In the genomic region with DNA sequence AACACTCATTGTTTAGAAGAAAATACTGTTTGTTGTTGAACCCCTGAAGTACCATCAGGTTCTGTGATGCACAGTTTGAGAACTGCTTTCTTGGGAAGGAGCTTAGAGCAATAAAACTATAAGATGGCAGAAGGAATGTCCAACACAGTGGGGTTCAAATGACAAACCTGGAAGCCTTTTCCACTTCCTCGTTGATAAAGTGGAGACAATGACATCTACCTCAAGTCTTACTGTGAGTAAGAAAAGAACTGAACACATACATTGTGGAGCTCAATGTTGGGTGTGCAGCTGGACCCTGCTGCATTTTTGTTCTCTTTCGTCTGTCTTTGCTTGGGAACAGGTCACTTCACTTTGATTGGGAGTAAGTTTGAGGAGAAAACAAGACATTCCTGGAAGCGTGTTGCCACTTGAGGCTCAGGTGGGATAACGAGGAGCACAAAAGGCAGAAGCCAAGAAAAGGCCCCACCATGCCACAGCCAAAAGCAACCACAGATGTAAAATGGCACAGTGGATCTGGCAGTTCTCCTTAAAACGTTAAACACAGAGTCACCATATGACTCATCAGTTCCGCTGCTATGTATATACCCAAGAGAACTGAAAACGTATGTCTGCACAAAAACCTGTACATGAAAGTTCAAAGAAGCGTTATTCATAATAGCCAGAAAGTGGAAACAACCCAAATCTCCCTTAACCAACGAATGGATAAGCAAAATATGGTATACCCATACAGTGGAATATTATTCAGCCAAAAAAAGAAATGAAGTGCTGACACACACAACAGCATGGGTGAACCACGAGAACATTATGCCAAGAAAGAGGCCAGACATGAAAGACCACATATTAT, we compare ENCODE assay signal across 8 cellular contexts. TPM values are rescaled to one million over a fixed set of nuclear protein-coding genes. Genes with fewer than 3 reads are reported as not detected.
DNase-seq lines count a peak whose midpoint lies in the region; ATAC-seq and TF ChIP-seq lines count a peak whose summit lies in the region.

No MANE protein-coding gene starts in this region.

- peaks cover 55% of the 10 kb centered on the region for H3K4me1 Mint-ChIP-seq in dendritic cell treated with granulocyte-macrophage colony-stimulating factor and Interleukin-4, amounts not matched to agents 40 ng/mL and 50 ng/mL, for 4 days (ENCODE audit: low read depth)

- no peak overlapping the region for H2AFZ ChIP-seq in KMS-11 (ENCODE audit: low read depth)

- H4K20me1 ChIP-seq in KMS-11 (ENCODE audit: insufficient read depth): no peaks in the 10 kb centered on the region

- TF ChIP-seq CTCF in KMS-11 (conservative IDR thresholded peaks at IDR 0.05; ENCODE audit: low read depth, low read length) (no peak), ascending aorta (IDR thresholded peaks at IDR 0.05) (no peak)

- peaks cover 51% of the 10 kb centered on the region for H3K79me2 ChIP-seq in KMS-11 (ENCODE audit: insufficient read depth, low read depth)

- DNase-seq in ascending aorta (ENCODE audit: low spot score in 2 of 2): no peak
- DNase-seq in effector CD4-positive, alpha-beta T cell: no peak
- no peak for DNase-seq in NCI-H146 treated with DMSO at 0.1 percent for 48 hours (lab: John Stamatoyannopoulos, UW; ENCODE audit: unreplicated experiment)
- DNase-seq in HK-2 (ENCODE audit: unreplicated experiment): no peak

- peaks cover 100% of the 10 kb centered on the region for H3K4me1 ChIP-seq in KMS-11 (ENCODE audit: low read depth, poor library complexity, severe bottlenecking)
- no peaks in the 10 kb centered on the region for H3K4me1 ChIP-seq in ascending aorta

- H3K27me3 Mint-ChIP-seq in dendritic cell treated with granulocyte-macrophage colony-stimulating factor and Interleukin-4, amounts not matched to agents 40 ng/mL and 50 ng/mL, for 4 days: no peaks in the 10 kb centered on the region

- H3K27me3 ChIP-seq in KMS-11 (ENCODE audit: insufficient read depth, low read depth) (no peaks in the 10 kb centered on the region), ascending aorta (no peaks in the 10 kb centered on the region)

- ATAC-seq in GM18508 (IDR thresholded peaks at IDR 0.05; ENCODE audit: insufficient read depth, unreplicated experiment): peak; percentile 63
- ATAC-seq in GM21786 (IDR thresholded peaks at IDR 0.05; ENCODE audit: unreplicated experiment): peak; percentile 64

- H3K9me3 ChIP-seq in ascending aorta: no peaks in the 10 kb centered on the region

- no peaks in the 10 kb centered on the region for H3K9me3 Mint-ChIP-seq in dendritic cell treated with granulocyte-macrophage colony-stimulating factor and Interleukin-4, amounts not matched to agents 40 ng/mL and 50 ng/mL, for 4 days

- H3K36me3 ChIP-seq in KMS-11 (ENCODE audit: insufficient read depth) (no peaks in the 10 kb centered on the region), ascending aorta (no peaks in the 10 kb centered on the region)

- no peaks in the 10 kb centered on the region for H3K36me3 Mint-ChIP-seq in dendritic cell treated with granulocyte-macrophage colony-stimulating factor and Interleukin-4, amounts not matched to agents 40 ng/mL and 50 ng/mL, for 4 days (ENCODE audit: low read depth)

- peak overlapping the region; percentile 88 for H3K27ac ChIP-seq in KMS-11
- H3K27ac ChIP-seq in ascending aorta: no peak overlapping the region

- peak overlapping the region; percentile 23; the same call in 1 of the 2 replicates for H3K9ac ChIP-seq in KMS-11

- H3K4me3 ChIP-seq in KMS-11 (IDR thresholded peaks at IDR 0.05; ENCODE audit: insufficient read depth, low read depth, low read length): no peak overlapping the region
- no peak overlapping the region for H3K4me3 ChIP-seq in ascending aorta

- H3K4me3 Mint-ChIP-seq in dendritic cell treated with granulocyte-macrophage colony-stimulating factor and Interleukin-4, amounts not matched to agents 40 ng/mL and 50 ng/mL, for 4 days: no peak overlapping the region

- H3K4me2 ChIP-seq in KMS-11: peak overlapping the region; percentile 68

- intact Hi-C loops in dendritic cell treated with granulocyte-macrophage colony-stimulating factor and Interleukin-4, amounts not matched to agents 40 ng/mL and 50 ng/mL, for 4 days (cut with micrococcal nuclease): no loop called here
- intact Hi-C loops in ascending aorta (cut with DNase I): no loop called here

- H3K27ac Mint-ChIP-seq in dendritic cell treated with granulocyte-macrophage colony-stimulating factor and Interleukin-4, amounts not matched to agents 40 ng/mL and 50 ng/mL, for 4 days: peak overlapping the region; percentile 84

RNA-seq across cellular contexts. Expression of a gene that starts 42.9 kb away (rescaled TPM):
- total RNA-seq in ascending aorta: 103 TPM
